Comparison of ENCODE assay signal across 8 cellular contexts in genomic region chr15:101642361-101642760, GRCh38. TPM values are rescaled to one million over a fixed set of nuclear protein-coding genes. Genes with fewer than 3 reads are reported as not detected.
DNase-seq lines count a peak whose midpoint lies in the region; ATAC-seq lines count a peak whose summit lies in the region.

No MANE protein-coding gene starts in this region.

- no peak for DNase-seq in activated naive CD4-positive, alpha-beta T cell treated with anti-CD3 and anti-CD28 coated beads, Interleukin-2, amount 10 ng/mL, durations not matched to agents 7 days and 5 days
- no peak for DNase-seq in activated naive CD4-positive, alpha-beta T cell (lab: John Stamatoyannopoulos, UW)
- no peak for DNase-seq in activated naive CD4-positive, alpha-beta T cell treated with anti-CD3 and anti-CD28 coated beads, Interleukin-2, amount 50 U/mL, for 72 hours (ENCODE audit: low spot score in 2 of 2)
- DNase-seq in left colon: no peak
- DNase-seq in SHP77 (lab: John Stamatoyannopoulos, UW): no peak
- no peak for DNase-seq in ecto neural progenitor cell (ENCODE audit: low spot score)

- no peaks in the 10 kb centered on the region for H3K27me3 Mint-ChIP-seq in activated naive CD4-positive, alpha-beta T cell treated with anti-CD3 and anti-CD28 coated beads, Interleukin-2, amount 10 ng/mL, durations not matched to agents 7 days and 5 days

- H3K36me3 Mint-ChIP-seq in activated naive CD4-positive, alpha-beta T cell treated with anti-CD3 and anti-CD28 coated beads, Interleukin-2, amount 10 ng/mL, durations not matched to agents 7 days and 5 days: peaks cover 61% of the 10 kb centered on the region
- H3K36me3 Mint-ChIP-seq in activated naive CD4-positive, alpha-beta T cell treated with anti-CD3 and anti-CD28 coated beads, Interleukin-2, amount 50 U/mL, for 72 hours: peaks cover 9 to 26% of the 10 kb centered on the region in 2 donors

- intact Hi-C loops in left colon (cut with DNase I, micrococcal nuclease): loop anchor here in 1 of 2 donors (5.0 kb wide), 1 partner anchor 345 kb away; the partner anchor contains the start of gene SNRPA1

- H3K27ac ChIP-seq in temporal lobe (ENCODE audit: low read depth, low read length): peak overlapping the region; percentile 86

- peaks cover 28% of the 10 kb centered on the region for H3K4me1 Mint-ChIP-seq in activated naive CD4-positive, alpha-beta T cell treated with anti-CD3 and anti-CD28 coated beads, Interleukin-2, amount 10 ng/mL, durations not matched to agents 7 days and 5 days

- ATAC-seq in activated naive CD4-positive, alpha-beta T cell treated with anti-CD3 and anti-CD28 coated beads, Interleukin-2, amount 50 U/mL, for 72 hours: no peak
- ATAC-seq in left colon: peak; percentile 35
- ATAC-seq in HG03280 (IDR thresholded peaks at IDR 0.05; ENCODE audit: unreplicated experiment): no peak

- H3K9me3 Mint-ChIP-seq in activated naive CD4-positive, alpha-beta T cell treated with anti-CD3 and anti-CD28 coated beads, Interleukin-2, amount 10 ng/mL, durations not matched to agents 7 days and 5 days: no peaks in the 10 kb centered on the region
- no peaks in the 10 kb centered on the region for H3K9me3 Mint-ChIP-seq in activated naive CD4-positive, alpha-beta T cell treated with anti-CD3 and anti-CD28 coated beads, Interleukin-2, amount 50 U/mL, for 72 hours

- CTCF ChIA-PET in activated naive CD4-positive, alpha-beta T cell treated with anti-CD3 and anti-CD28 coated beads, Interleukin-2, amount 10 ng/mL, durations not matched to agents 7 days and 5 days (lab: Charles Lee): interaction anchor here (0.9 to 4.6 kb wide), 14 partner anchors 11 to 627 kb away, joined by 3 to 35 read pairs (median 6); partner anchors contain the start of gene SNRPA1

- H3K4me3 Mint-ChIP-seq in activated naive CD4-positive, alpha-beta T cell treated with anti-CD3 and anti-CD28 coated beads, Interleukin-2, amount 10 ng/mL, durations not matched to agents 7 days and 5 days: no peak overlapping the region

- H3K27ac Mint-ChIP-seq in activated naive CD4-positive, alpha-beta T cell treated with anti-CD3 and anti-CD28 coated beads, Interleukin-2, amount 10 ng/mL, durations not matched to agents 7 days and 5 days: peak overlapping the region; percentile 89
- H3K27ac Mint-ChIP-seq in activated naive CD4-positive, alpha-beta T cell treated with anti-CD3 and anti-CD28 coated beads, Interleukin-2, amount 50 U/mL, for 72 hours: peak overlapping the region; percentile 75 to 85

RNA-seq across cellular contexts. Expression of gene TM2D3, which starts 9.8 kb away (rescaled TPM):
- 10 to 100 TPM; 33.5 to 56.7 TPM for total RNA-seq in activated naive CD4-positive, alpha-beta T cell treated with anti-CD3 and anti-CD28 coated beads, Interleukin-2, amount 50 U/mL, for 72 hours
- total RNA-seq in left colon (10 to 100 TPM; 29.9 to 38.5 TPM), temporal lobe (62.9 TPM)
